Comparison of ENCODE assay signal across 8 cellular contexts in genomic region chr7:21939136-21939857, GRCh38. TPM values are rescaled to one million over a fixed set of nuclear protein-coding genes. Genes with fewer than 3 reads are reported as not detected.
DNase-seq lines count a peak whose midpoint lies in the region; ATAC-seq and TF ChIP-seq lines count a peak whose summit lies in the region.

No MANE protein-coding gene starts in this region.

- ATAC-seq in GM18505 (IDR thresholded peaks at IDR 0.05; ENCODE audit: unreplicated experiment) (peak; percentile 68), GM21737 (IDR thresholded peaks at IDR 0.05; ENCODE audit: unreplicated experiment) (peak; percentile 58)

- no peak overlapping the region for H3K27ac Mint-ChIP-seq in type B pancreatic cell

- DNase-seq in NCI-H1092 (lab: John Stamatoyannopoulos, UW) (peak; percentile 25), astrocyte of the spinal cord (ENCODE audit: low read depth, low spot score) (peak; percentile 9), HuH-7 (ENCODE audit: low spot score) (no peak), H4 (ENCODE audit: low spot score) (no peak), type B pancreatic cell (ENCODE audit: extremely low spot score, unreplicated experiment) (no peak)
- DNase-seq in stimulated activated CD4-positive, alpha-beta T cell treated with anti-CD3 and anti-CD28 coated beads, Interleukin-4, amount 100 ng/mL, for 48 hours (ENCODE audit: low read depth in 2 of 2) = peak; percentile 22 to 58

- H3K4me3 Mint-ChIP-seq in type B pancreatic cell = no peak overlapping the region

- TF ChIP-seq CTCF in astrocyte of the spinal cord (IDR thresholded peaks at IDR 0.05; ENCODE audit: low read depth, low read length) (no peak), type B pancreatic cell (conservative IDR thresholded peaks at IDR 0.05) (no peak)

- peaks cover 35% of the 10 kb centered on the region for H3K36me3 Mint-ChIP-seq in type B pancreatic cell

- H3K4me3 ChIP-seq in astrocyte of the spinal cord (ENCODE audit: low read depth, low read length) = no peak overlapping the region

- peaks cover 12% of the 10 kb centered on the region for H3K27me3 Mint-ChIP-seq in type B pancreatic cell

- in situ Hi-C loops in astrocyte of the spinal cord (cut with HindIII; ENCODE audit: low sequenced_read_pairs) = no loop called here

- no peaks in the 10 kb centered on the region for H3K9me3 Mint-ChIP-seq in type B pancreatic cell

- TF ChIP-seq POLR2A in GM18505 (IDR thresholded peaks at IDR 0.05; ENCODE audit: borderline replicate concordance, extremely low read depth, insufficient read depth, insufficient read length) = no peak

- peaks cover 29% of the 10 kb centered on the region for H3K4me1 Mint-ChIP-seq in type B pancreatic cell (ENCODE audit: unreplicated experiment)

RNA-seq across cellular contexts. Expression of gene CDCA7L, which starts 6.4 kb away (rescaled TPM):
- 109 and 114 TPM in 2 replicates for total RNA-seq in H4 (2014; rRNA removed; shearing (Covaris generic))
- total RNA-seq in type B pancreatic cell (ENCODE audit: low replicate concordance) = 17.3 and 37.8 TPM in 2 replicates

Comparison
In these comparisons a context has a peak if more than half of its experiments do, and no peak if none do; other contexts are left out.
1. DNase-seq: peak in NCI-H1092 (single experiment), astrocyte of the spinal cord (single experiment) and stimulated activated CD4-positive, alpha-beta T cell treated with anti-CD3 and anti-CD28 coated beads, Interleukin-4, amount 100 ng/mL, for 48 hours (2 of 2); none in HuH-7 (single experiment), H4 (single experiment) and type B pancreatic cell (single experiment).